In the genomic region with DNA sequence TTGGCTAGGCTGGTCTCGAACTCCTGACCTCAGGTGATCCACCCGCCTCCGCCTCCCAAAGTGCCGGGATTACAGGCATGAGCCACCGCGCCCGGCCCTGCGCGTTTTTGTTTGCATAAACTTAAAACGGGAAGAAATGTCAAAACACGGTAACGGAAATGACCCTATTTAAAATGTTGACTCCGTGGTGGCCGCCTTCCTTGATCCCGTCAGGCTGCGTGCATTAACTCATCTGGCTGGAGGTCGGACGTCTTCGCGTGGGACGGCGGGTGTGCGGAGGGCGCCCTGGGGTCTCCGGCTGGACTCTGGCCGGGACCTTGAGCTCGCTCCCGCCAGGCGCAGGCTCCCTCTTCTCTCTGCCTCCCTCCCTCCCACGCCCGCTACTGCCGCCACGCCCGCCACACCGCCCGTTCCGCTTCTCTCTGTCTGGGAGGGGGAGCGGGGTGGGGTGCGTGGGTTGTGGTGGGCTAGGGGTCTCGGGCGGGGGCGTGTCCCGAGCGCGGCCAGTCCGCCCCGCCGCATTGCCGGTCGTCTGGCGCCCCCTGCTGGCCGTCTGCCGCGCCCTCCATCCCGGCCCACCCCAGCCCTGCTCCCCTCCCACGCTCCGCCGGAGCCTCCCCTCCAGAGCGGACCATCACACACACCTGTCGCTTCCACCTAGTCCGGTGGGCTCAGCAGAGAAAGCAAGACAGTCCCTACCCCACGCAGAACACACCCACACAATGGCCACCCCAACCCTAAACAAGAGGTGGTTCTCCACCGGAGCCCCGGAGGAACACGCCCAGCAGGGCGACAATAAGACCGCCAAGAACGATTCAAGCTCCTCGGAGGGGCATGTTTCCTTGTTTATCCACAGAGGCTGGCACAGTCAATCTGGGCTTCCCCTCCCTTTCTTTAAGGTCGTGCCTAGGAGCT, we compare ENCODE assay signal across 8 cellular contexts. TPM values are rescaled to one million over a fixed set of nuclear protein-coding genes. Genes with fewer than 3 reads are reported as not detected.
DNase-seq lines count a peak whose midpoint lies in the region; ATAC-seq and TF ChIP-seq lines count a peak whose summit lies in the region.

No MANE protein-coding gene starts in this region.

- H3K4me3 ChIP-seq in heart left ventricle: peak overlapping the region; percentile 50 to 82 (median 64)
- H3K4me3 ChIP-seq in upper lobe of right lung: peak overlapping the region; percentile 70

- H3K36me3 ChIP-seq in heart left ventricle (no peaks in the 10 kb centered on the region), upper lobe of right lung (no peaks in the 10 kb centered on the region)

- DNase-seq in DMS53 (lab: John Stamatoyannopoulos, UW): peak; percentile 67
- no peak for DNase-seq in DMS53 treated with DMSO at 0.1 percent for 48 hours (lab: John Stamatoyannopoulos, UW; ENCODE audit: unreplicated experiment)
- peak; percentile 79 for DNase-seq in activated naive CD8-positive, alpha-beta T cell treated with anti-CD3 and anti-CD28 coated beads for 36 hours
- DNase-seq in heart left ventricle: peak; percentile 69 to 90 (median 73)
- peak; percentile 82 for DNase-seq in progenitor cell of endocrine pancreas (ENCODE audit: low spot score, unreplicated experiment)
- peak; percentile 87 for DNase-seq in upper lobe of right lung

- peaks cover 6% of the 10 kb centered on the region for H3K9me3 Mint-ChIP-seq in activated naive CD8-positive, alpha-beta T cell treated with anti-CD3 and anti-CD28 coated beads for 36 hours
- no peaks in the 10 kb centered on the region for H3K9me3 Mint-ChIP-seq in progenitor cell of endocrine pancreas (ENCODE audit: low read depth)

- TF ChIP-seq CTCF in heart left ventricle (IDR thresholded peaks at IDR 0.05) (peak; percentile 84 to 98 (median 96)), progenitor cell of endocrine pancreas (IDR thresholded peaks at IDR 0.05; ENCODE audit: unreplicated experiment) (peak; percentile 100), upper lobe of right lung (IDR thresholded peaks at IDR 0.05) (peak; percentile 91)

- H3K27ac Mint-ChIP-seq in activated naive CD8-positive, alpha-beta T cell treated with anti-CD3 and anti-CD28 coated beads for 36 hours: peak overlapping the region; percentile 84
- peak overlapping the region; percentile 79 for H3K27ac Mint-ChIP-seq in progenitor cell of endocrine pancreas

- H3K27ac ChIP-seq in heart left ventricle (peak overlapping the region in 8 of 12 donors; percentile 0 to 68 (median 48)), upper lobe of right lung (peak overlapping the region; percentile 80)

- no peaks in the 10 kb centered on the region for H3K36me3 Mint-ChIP-seq in activated naive CD8-positive, alpha-beta T cell treated with anti-CD3 and anti-CD28 coated beads for 36 hours
- no peaks in the 10 kb centered on the region for H3K36me3 Mint-ChIP-seq in progenitor cell of endocrine pancreas (ENCODE audit: insufficient read depth)

- H3K27me3 Mint-ChIP-seq in activated naive CD8-positive, alpha-beta T cell treated with anti-CD3 and anti-CD28 coated beads for 36 hours: no peaks in the 10 kb centered on the region
- peaks cover 29% of the 10 kb centered on the region for H3K27me3 Mint-ChIP-seq in progenitor cell of endocrine pancreas

- 2 to 7% (median 3%) methylated on average over 45 to 70 of the region's 70 CpGs for WGBS in heart left ventricle, 4 donors

- no peaks in the 10 kb centered on the region for H3K9me3 ChIP-seq in heart left ventricle
- no peaks in the 10 kb centered on the region for H3K9me3 ChIP-seq in upper lobe of right lung

- peak overlapping the region; percentile 83 for H3K4me3 Mint-ChIP-seq in activated naive CD8-positive, alpha-beta T cell treated with anti-CD3 and anti-CD28 coated beads for 36 hours
- H3K4me3 Mint-ChIP-seq in progenitor cell of endocrine pancreas (ENCODE audit: low read depth): peak overlapping the region; percentile 77

- H3K4me1 Mint-ChIP-seq in activated naive CD8-positive, alpha-beta T cell treated with anti-CD3 and anti-CD28 coated beads for 36 hours: peaks cover 13% of the 10 kb centered on the region
- H3K4me1 Mint-ChIP-seq in progenitor cell of endocrine pancreas (ENCODE audit: low read depth): no peaks in the 10 kb centered on the region

- H3K27me3 ChIP-seq in heart left ventricle (no peaks in the 10 kb centered on the region), upper lobe of right lung (no peaks in the 10 kb centered on the region)

- intact Hi-C loops in heart left ventricle (cut with DNase I) (loop anchor here (1.0 to 10.0 kb wide), 11 partner anchors 111 to 336 kb away; a partner anchor contains a TSS), upper lobe of right lung (cut with DNase I) (loop anchor here (10.0 kb wide), 1 partner anchor 331 kb away; no protein-coding TSS in a partner anchor)

- peak; percentile 57 for ATAC-seq in HG03521 (IDR thresholded peaks at IDR 0.05; ENCODE audit: unreplicated experiment)
- ATAC-seq in SK-N-SH treated with all-trans-retinoic acid at 6 μM for 48 hours: peak; percentile 96
- ATAC-seq in heart left ventricle: peak; percentile 67 to 95 (median 92)
- peak; percentile 91 for ATAC-seq in upper lobe of right lung

- no peak for TF ChIP-seq POLR2A in heart left ventricle (IDR thresholded peaks at IDR 0.05)

- H3K4me1 ChIP-seq in heart left ventricle: peaks cover 0 to 15% (median 4%) of the 10 kb centered on the region in 12 donors
- H3K4me1 ChIP-seq in upper lobe of right lung: peaks cover 4% of the 10 kb centered on the region

TF ChIP-seq in SK-N-SH treated with all-trans-retinoic acid at 6 μM for 48 hours, 23 proteins besides CTCF, POLR2A, EP300 and RAD21:
- TF ChIP-seq GLIS3 (CRISPR knock-in tag; IDR thresholded peaks at IDR 0.05): no peak
- no peak for TF ChIP-seq PPARA (CRISPR knock-in tag; IDR thresholded peaks at IDR 0.05; ENCODE audit: borderline replicate concordance)
- no peak for TF ChIP-seq OSR1 (CRISPR knock-in tag; IDR thresholded peaks at IDR 0.05)
- no peak for TF ChIP-seq ARNTL (CRISPR knock-in tag; IDR thresholded peaks at IDR 0.05; ENCODE audit: borderline replicate concordance, low read depth)
- TF ChIP-seq, protein P1, sequence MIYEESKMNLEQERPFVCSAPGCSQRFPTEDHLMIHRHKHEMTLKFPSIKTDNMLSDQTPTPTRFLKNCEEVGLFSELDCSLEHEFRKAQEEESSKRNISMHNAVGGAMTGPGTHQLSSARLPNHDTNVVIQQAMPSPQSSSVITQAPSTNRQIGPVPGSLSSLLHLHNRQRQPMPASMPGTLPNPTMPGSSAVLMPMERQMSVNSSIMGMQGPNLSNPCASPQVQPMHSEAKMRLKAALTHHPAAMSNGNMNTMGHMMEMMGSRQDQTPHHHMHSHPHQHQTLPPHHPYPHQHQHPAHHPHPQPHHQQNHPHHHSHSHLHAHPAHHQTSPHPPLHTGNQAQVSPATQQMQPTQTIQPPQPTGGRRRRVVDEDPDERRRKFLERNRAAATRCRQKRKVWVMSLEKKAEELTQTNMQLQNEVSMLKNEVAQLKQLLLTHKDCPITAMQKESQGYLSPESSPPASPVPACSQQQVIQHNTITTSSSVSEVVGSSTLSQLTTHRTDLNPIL (CRISPR knock-in tag; IDR thresholded peaks at IDR 0.05; ENCODE audit: low read depth): no peak
- TF ChIP-seq, protein P2, sequence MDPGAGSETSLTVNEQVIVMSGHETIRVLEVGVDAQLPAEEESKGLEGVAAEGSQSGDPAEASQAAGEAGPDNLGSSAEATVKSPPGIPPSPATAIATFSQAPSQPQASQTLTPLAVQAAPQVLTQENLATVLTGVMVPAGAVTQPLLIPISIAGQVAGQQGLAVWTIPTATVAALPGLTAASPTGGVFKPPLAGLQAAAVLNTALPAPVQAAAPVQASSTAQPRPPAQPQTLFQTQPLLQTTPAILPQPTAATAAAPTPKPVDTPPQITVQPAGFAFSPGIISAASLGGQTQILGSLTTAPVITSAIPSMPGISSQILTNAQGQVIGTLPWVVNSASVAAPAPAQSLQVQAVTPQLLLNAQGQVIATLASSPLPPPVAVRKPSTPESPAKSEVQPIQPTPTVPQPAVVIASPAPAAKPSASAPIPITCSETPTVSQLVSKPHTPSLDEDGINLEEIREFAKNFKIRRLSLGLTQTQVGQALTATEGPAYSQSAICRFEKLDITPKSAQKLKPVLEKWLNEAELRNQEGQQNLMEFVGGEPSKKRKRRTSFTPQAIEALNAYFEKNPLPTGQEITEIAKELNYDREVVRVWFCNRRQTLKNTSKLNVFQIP (CRISPR knock-in tag; IDR thresholded peaks at IDR 0.05; ENCODE audit: borderline replicate concordance, low read depth): no peak
- TF ChIP-seq ZC3H10 (CRISPR knock-in tag; IDR thresholded peaks at IDR 0.05): no peak
- TF ChIP-seq BACH2 (CRISPR knock-in tag; IDR thresholded peaks at IDR 0.05; ENCODE audit: borderline replicate concordance): no peak

RNA-seq across cellular contexts. Expression of a gene that starts 1.2 kb away (rescaled TPM):
- total RNA-seq in activated naive CD8-positive, alpha-beta T cell treated with anti-CD3 and anti-CD28 coated beads for 36 hours: under 1 TPM; 0.16 to 0.41 TPM
- total RNA-seq in heart left ventricle: under 1 TPM in 1 of 9 donors, not detected in 8; 0.61 TPM
- not detected for polyA plus RNA-seq in heart left ventricle
- not detected in 2 replicates for total RNA-seq in progenitor cell of endocrine pancreas
- total RNA-seq in upper lobe of right lung: not detected

RNA-seq across cellular contexts. Expression of a gene that starts 12.5 kb away (rescaled TPM):
- total RNA-seq in activated naive CD8-positive, alpha-beta T cell treated with anti-CD3 and anti-CD28 coated beads for 36 hours: not detected
- total RNA-seq in heart left ventricle (not detected), progenitor cell of endocrine pancreas (not detected in 2 replicates), upper lobe of right lung (not detected)
- not detected for polyA plus RNA-seq in heart left ventricle

RNA-seq across cellular contexts. Expression of a gene that starts 53.3 kb away (rescaled TPM):
- total RNA-seq in activated naive CD8-positive, alpha-beta T cell treated with anti-CD3 and anti-CD28 coated beads for 36 hours: not detected
- under 1 TPM in 2 of 9 donors, not detected in 7; 0.21 to 0.43 TPM for total RNA-seq in heart left ventricle
- polyA plus RNA-seq in heart left ventricle: under 1 TPM in 1 of 2 donors, not detected in 1; 0.08 TPM
- 10.7 and 11.2 TPM in 2 replicates for total RNA-seq in progenitor cell of endocrine pancreas
- 0.41 TPM for total RNA-seq in upper lobe of right lung
